9 cellular contexts compared by ENCODE assay signal in the genomic region with DNA sequence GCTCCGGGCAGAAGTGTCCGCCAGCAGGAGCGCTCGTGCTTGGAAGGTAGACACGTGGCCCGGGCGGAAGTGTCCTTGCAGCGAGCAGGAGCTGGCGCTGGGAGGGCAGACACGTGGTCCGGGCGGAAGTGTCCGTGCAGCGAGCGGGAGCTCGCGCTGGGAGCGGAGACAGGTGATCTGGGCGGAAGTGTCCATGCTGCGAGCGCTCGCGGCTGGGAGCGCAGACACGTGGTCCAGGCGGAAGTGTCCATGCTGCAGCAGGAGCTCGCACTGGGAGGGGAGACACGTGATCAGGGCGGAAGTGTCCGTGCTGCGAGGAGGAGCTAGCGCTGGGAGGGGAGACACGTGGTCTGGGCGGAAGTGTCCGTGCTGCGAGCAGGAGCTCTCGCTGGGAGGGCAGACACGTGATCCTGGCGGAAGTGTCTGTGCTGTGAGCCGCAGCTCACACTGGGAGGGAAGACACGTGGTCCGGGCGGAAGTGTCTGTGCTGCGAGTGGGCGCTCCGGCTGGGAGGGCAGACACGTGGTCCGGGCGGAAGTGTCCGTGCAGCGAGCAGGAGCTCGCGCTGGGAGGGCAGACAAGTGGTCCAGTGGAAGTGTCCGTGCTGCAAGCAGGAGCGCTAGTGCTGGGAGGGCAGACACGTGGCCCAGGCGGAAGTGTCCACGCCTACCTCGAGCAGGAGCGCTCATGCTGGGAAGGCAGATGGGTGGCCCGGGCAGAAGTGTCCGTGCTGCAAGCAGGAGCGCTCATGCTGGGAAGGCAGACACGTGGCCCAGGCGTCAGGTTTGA. TPM values are rescaled to one million over a fixed set of nuclear protein-coding genes. Genes with fewer than 3 reads are reported as not detected.
DNase-seq lines count a peak whose midpoint lies in the region; ATAC-seq, FAIRE-seq and TF ChIP-seq lines count a peak whose summit lies in the region.
"Had no signal": no experiment of that assay in that cellular context is flagged by ENCODE, and none has a peak within 500 bp of the region (broad histone marks: within the 10 kb centered on the region; RNA-seq: fewer than 3 reads in every experiment).

No MANE protein-coding gene starts in this region.

- no peak overlapping the region for H3K4me2 ChIP-seq in GM23338

- H3K27me3 ChIP-seq in kidney epithelial cell (ENCODE audit: control insufficient read depth, insufficient read depth, low read length): no peaks in the 10 kb centered on the region
- no peaks in the 10 kb centered on the region for H3K27me3 ChIP-seq in GM23338 (ENCODE audit: insufficient read depth)

- H3K36me3 Mint-ChIP-seq in GM23338 (ENCODE audit: low read depth) (peaks cover 47% of the 10 kb centered on the region), chondrocyte (ENCODE audit: low read depth) (peaks cover 26% of the 10 kb centered on the region)

- H3K27ac Mint-ChIP-seq in GM23338 (no peak overlapping the region), chondrocyte (ENCODE audit: unreplicated experiment) (no peak overlapping the region)

- DNase-seq in NCI-H1092 (lab: John Stamatoyannopoulos, UW) (peak; percentile 100), kidney epithelial cell (ENCODE audit: low read depth) (peak; percentile 97), GM10266 (ENCODE audit: extremely low spot score) (no peak), GM23338 (ENCODE audit: low spot score) (no peak), GM19239 (ENCODE audit: insufficient read length, low spot score) (no peak), chondrocyte (ENCODE audit: low spot score) (no peak)

- H2AFZ ChIP-seq in GM23338: no peak overlapping the region

- no peaks in the 10 kb centered on the region for H3K9me2 ChIP-seq in GM23338 (ENCODE audit: insufficient read depth)

- H3K36me3 ChIP-seq in kidney epithelial cell (ENCODE audit: control insufficient read depth, insufficient read depth, low read length) (peaks cover 2% of the 10 kb centered on the region), GM23338 (ENCODE audit: insufficient read depth) (peaks cover 14% of the 10 kb centered on the region)

- H3K9me3 Mint-ChIP-seq in GM23338 (no peaks in the 10 kb centered on the region; the same call in 2 of the 3 replicates), chondrocyte (ENCODE audit: low read depth) (no peaks in the 10 kb centered on the region)
- H3K9me3 Mint-ChIP-seq: CD4-positive, alpha-beta memory T cell had no signal

- H3K4me1 Mint-ChIP-seq in GM23338 (no peaks in the 10 kb centered on the region; the same call in 2 of the 3 replicates), chondrocyte (ENCODE audit: low read depth) (peaks cover 20% of the 10 kb centered on the region)

- no peak for FAIRE-seq in GM19239 (lab: Jason Lieb, UNC)

- H3K27ac ChIP-seq in 22Rv1 (peak overlapping the region; percentile 99), angular gyrus (ENCODE audit: low read depth, low read length) (peak overlapping the region; percentile 26), GM23338 (ENCODE audit: low read depth) (no peak overlapping the region)

- H3K27me3 Mint-ChIP-seq in GM23338 (ENCODE audit: insufficient read depth, low read depth, poor library complexity): peaks cover 8% of the 10 kb centered on the region
- no peaks in the 10 kb centered on the region for H3K27me3 Mint-ChIP-seq in chondrocyte (ENCODE audit: low read depth)
- H3K27me3 Mint-ChIP-seq: CD4-positive, alpha-beta memory T cell had no signal

- H4K20me1 ChIP-seq in GM23338 (replicated peaks; ENCODE audit: insufficient read depth): 0 out of 2 replicates have a peak, but pooled peaks cover 11% of the 10 kb centered on the region

- H3K4me3 ChIP-seq in kidney epithelial cell (ENCODE audit: low read depth, low read length) (peak overlapping the region; percentile 50), GM23338 (no peak overlapping the region)

- no peaks in the 10 kb centered on the region; the same call in 1 of the 2 replicates for H3F3A ChIP-seq in GM23338 (replicated peaks; ENCODE audit: low read depth)

- ATAC-seq in GM23338: no peak

- TF ChIP-seq CTCF in 22Rv1 (IDR thresholded peaks at IDR 0.05) (no peak), kidney epithelial cell (IDR thresholded peaks at IDR 0.05; ENCODE audit: insufficient read depth, low read length, poor library complexity, severe bottlenecking) (no peak), GM10266 (IDR thresholded peaks at IDR 0.05; ENCODE audit: control insufficient read depth, insufficient read depth, low read depth, missing control alignments) (no peak), GM23338 (conservative IDR thresholded peaks at IDR 0.05; ENCODE audit: low read depth in 2 of 2) (no peak), chondrocyte (IDR thresholded peaks at IDR 0.05) (no peak)

- no peaks in the 10 kb centered on the region for H3K4me1 ChIP-seq in GM23338 (ENCODE audit: insufficient read depth)

- H3K4me3 Mint-ChIP-seq in GM23338: no peak overlapping the region
- H3K4me3 Mint-ChIP-seq in chondrocyte (ENCODE audit: unreplicated experiment): no peak overlapping the region

- H3K79me2 ChIP-seq in GM23338 (replicated peaks; ENCODE audit: insufficient read depth): 0 out of 2 replicates have a peak, but pooled peaks cover 4% of the 10 kb centered on the region

TF ChIP-seq in GM23338, 12 proteins besides CTCF, POLR2A, EP300 and RAD21:
- no peak for TF ChIP-seq POLR2AphosphoS5 (IDR thresholded peaks at IDR 0.05; ENCODE audit: low read depth)
- no peak for TF ChIP-seq EZH2phosphoT487 (IDR thresholded peaks at IDR 0.05; ENCODE audit: unreplicated experiment)
- no peak for TF ChIP-seq JUNB (IDR thresholded peaks at IDR 0.05; ENCODE audit: unreplicated experiment)
- TF ChIP-seq STAT1 (IDR thresholded peaks at IDR 0.05; ENCODE audit: unreplicated experiment): no peak
- TF ChIP-seq, protein P1, sequence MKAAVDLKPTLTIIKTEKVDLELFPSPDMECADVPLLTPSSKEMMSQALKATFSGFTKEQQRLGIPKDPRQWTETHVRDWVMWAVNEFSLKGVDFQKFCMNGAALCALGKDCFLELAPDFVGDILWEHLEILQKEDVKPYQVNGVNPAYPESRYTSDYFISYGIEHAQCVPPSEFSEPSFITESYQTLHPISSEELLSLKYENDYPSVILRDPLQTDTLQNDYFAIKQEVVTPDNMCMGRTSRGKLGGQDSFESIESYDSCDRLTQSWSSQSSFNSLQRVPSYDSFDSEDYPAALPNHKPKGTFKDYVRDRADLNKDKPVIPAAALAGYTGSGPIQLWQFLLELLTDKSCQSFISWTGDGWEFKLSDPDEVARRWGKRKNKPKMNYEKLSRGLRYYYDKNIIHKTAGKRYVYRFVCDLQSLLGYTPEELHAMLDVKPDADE (IDR thresholded peaks at IDR 0.05): no peak
- TF ChIP-seq, protein P2, sequence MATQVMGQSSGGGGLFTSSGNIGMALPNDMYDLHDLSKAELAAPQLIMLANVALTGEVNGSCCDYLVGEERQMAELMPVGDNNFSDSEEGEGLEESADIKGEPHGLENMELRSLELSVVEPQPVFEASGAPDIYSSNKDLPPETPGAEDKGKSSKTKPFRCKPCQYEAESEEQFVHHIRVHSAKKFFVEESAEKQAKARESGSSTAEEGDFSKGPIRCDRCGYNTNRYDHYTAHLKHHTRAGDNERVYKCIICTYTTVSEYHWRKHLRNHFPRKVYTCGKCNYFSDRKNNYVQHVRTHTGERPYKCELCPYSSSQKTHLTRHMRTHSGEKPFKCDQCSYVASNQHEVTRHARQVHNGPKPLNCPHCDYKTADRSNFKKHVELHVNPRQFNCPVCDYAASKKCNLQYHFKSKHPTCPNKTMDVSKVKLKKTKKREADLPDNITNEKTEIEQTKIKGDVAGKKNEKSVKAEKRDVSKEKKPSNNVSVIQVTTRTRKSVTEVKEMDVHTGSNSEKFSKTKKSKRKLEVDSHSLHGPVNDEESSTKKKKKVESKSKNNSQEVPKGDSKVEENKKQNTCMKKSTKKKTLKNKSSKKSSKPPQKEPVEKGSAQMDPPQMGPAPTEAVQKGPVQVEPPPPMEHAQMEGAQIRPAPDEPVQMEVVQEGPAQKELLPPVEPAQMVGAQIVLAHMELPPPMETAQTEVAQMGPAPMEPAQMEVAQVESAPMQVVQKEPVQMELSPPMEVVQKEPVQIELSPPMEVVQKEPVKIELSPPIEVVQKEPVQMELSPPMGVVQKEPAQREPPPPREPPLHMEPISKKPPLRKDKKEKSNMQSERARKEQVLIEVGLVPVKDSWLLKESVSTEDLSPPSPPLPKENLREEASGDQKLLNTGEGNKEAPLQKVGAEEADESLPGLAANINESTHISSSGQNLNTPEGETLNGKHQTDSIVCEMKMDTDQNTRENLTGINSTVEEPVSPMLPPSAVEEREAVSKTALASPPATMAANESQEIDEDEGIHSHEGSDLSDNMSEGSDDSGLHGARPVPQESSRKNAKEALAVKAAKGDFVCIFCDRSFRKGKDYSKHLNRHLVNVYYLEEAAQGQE (IDR thresholded peaks at IDR 0.05; ENCODE audit: unreplicated experiment): no peak
- TF ChIP-seq NANOG (IDR thresholded peaks at IDR 0.05; ENCODE audit: borderline replicate concordance): no peak
- TF ChIP-seq ZNF331 (CRISPR knock-in tag; IDR thresholded peaks at IDR 0.05; ENCODE audit: low read depth): no peak
- TF ChIP-seq ZNF114 (CRISPR knock-in tag; IDR thresholded peaks at IDR 0.05): no peak
- TF ChIP-seq CREB1 (CRISPR knock-in tag; IDR thresholded peaks at IDR 0.05; ENCODE audit: low read depth): no peak

RNA-seq across cellular contexts. Expression of gene PRKAR1B, which starts 41.1 kb away (rescaled TPM):
- total RNA-seq in kidney epithelial cell (23.7 and 23.8 TPM in 2 replicates), chondrocyte (7.7 to 8.6 TPM (median 7.9 TPM) in 3 replicates)
- total RNA-seq in GM23338 (2014; rRNA removed; shearing (Covaris generic)): 34.7 and 36.7 TPM in 2 replicates
- 30.6 and 35.7 TPM in 2 replicates for polyA plus RNA-seq in GM23338 (2016; fragmentation: Nextera tagmentation; extraction: Ambion mirVana)

RNA-seq across cellular contexts. Expression of gene DNAAF5, which starts 41.6 kb away (rescaled TPM):
- total RNA-seq in kidney epithelial cell: 59.7 and 70.6 TPM in 2 replicates
- total RNA-seq in GM23338 (2014; rRNA removed; shearing (Covaris generic)): 74.0 and 86.7 TPM in 2 replicates
- 20.4 and 20.9 TPM in 2 replicates for polyA plus RNA-seq in GM23338 (2016; fragmentation: Nextera tagmentation; extraction: Ambion mirVana)
- total RNA-seq in chondrocyte: 15.3 to 23.2 TPM (median 16.6 TPM) in 3 replicates

Comparison
In these comparisons a context has a peak if more than half of its experiments do, and no peak if none do; other contexts are left out.
1. DNase-seq: peak in NCI-H1092 (single experiment) and kidney epithelial cell (single experiment); none in GM10266 (single experiment), GM23338 (single experiment), GM19239 (single experiment) and chondrocyte (single experiment).